8 cellular contexts compared by ENCODE assay signal in genomic region chr17:81866440-81867122, GRCh38. TPM values are rescaled to one million over a fixed set of nuclear protein-coding genes. Genes with fewer than 3 reads are reported as not detected.
A peak's percentile ranks its signal among the peaks of the same experiment; 100 is the strongest.
DNase-seq lines count a peak whose midpoint lies in the region; ATAC-seq and TF ChIP-seq lines count a peak whose summit lies in the region.

No MANE protein-coding gene starts in this region.

- no peaks in the 10 kb centered on the region for H3K9me3 ChIP-seq in HUES48 (ENCODE audit: control insufficient read depth, insufficient read depth, low read length)
- no peaks in the 10 kb centered on the region for H3K9me3 ChIP-seq in adrenal gland (replicated peaks in 1 of 3)
- no peaks in the 10 kb centered on the region for H3K9me3 ChIP-seq in mucosa of rectum (ENCODE audit: control insufficient read depth in 2 of 2, low read length in 2 of 2)

- H3K27me3 ChIP-seq in HUES48 (ENCODE audit: control insufficient read depth, insufficient read depth, low read length) (no peaks in the 10 kb centered on the region), adrenal gland (no peaks in the 10 kb centered on the region), mucosa of rectum (ENCODE audit: control insufficient read depth in 2 of 2, insufficient read depth in 2 of 2, low read length in 2 of 2) (no peaks in the 10 kb centered on the region)

- intact Hi-C loops in adrenal gland (cut with DNase I): no loop called here

- peaks cover 26% of the 10 kb centered on the region for H3K4me1 ChIP-seq in HUES48 (ENCODE audit: control insufficient read depth, insufficient read depth, low read length)
- peaks cover 26 to 50% of the 10 kb centered on the region in 2 donors for H3K4me1 ChIP-seq in adrenal gland (replicated peaks in 1 of 2)
- H3K4me1 ChIP-seq in mucosa of rectum (ENCODE audit: control insufficient read depth in 2 of 2, insufficient read depth in 2 of 2, low read length in 2 of 2): peaks cover 72 to 74% of the 10 kb centered on the region in 2 donors

- peaks cover 37% of the 10 kb centered on the region for H3K36me3 ChIP-seq in HUES48 (ENCODE audit: control insufficient read depth, insufficient read depth, low read length)
- peaks cover 0 to 25% of the 10 kb centered on the region in 2 donors for H3K36me3 ChIP-seq in adrenal gland (replicated peaks in 1 of 2)
- peaks cover 14 to 18% of the 10 kb centered on the region in 2 donors for H3K36me3 ChIP-seq in mucosa of rectum (ENCODE audit: control insufficient read depth in 2 of 2, insufficient read depth in 2 of 2, low read length in 2 of 2)

- TF ChIP-seq CTCF in C4-2B (conservative IDR thresholded peaks at IDR 0.05) (no peak), adrenal gland (IDR thresholded peaks at IDR 0.05) (no peak)

- DNase-seq in adrenal gland (peak in 1 of 7 donors; percentile 40), KG1 (lab: John Stamatoyannopoulos, UW) (no peak), NOMO-1 (lab: John Stamatoyannopoulos, UW; ENCODE audit: unreplicated experiment in 2 of 2) (no peak), NCI-H1105 (lab: John Stamatoyannopoulos, UW) (no peak)

- H3K9ac ChIP-seq in HUES48 (ENCODE audit: low read depth, low read length): no peak overlapping the region
- peak overlapping the region; percentile 70 to 74 for H3K9ac ChIP-seq in mucosa of rectum (ENCODE audit: low read depth in 1 of 2, low read length in 2 of 2)

- TF ChIP-seq POLR2A in adrenal gland (IDR thresholded peaks at IDR 0.05): no peak

- no peak for ATAC-seq in GM18502 (IDR thresholded peaks at IDR 0.05; ENCODE audit: poor library complexity, unreplicated experiment)

- H3K4me3 ChIP-seq in HUES48 (ENCODE audit: low read depth, low read length) (no peak overlapping the region), adrenal gland (no peak overlapping the region), mucosa of rectum (ENCODE audit: low read length in 2 of 2) (peak overlapping the region in 1 of 2 donors; percentile 15)

- H3K27ac ChIP-seq in C4-2B: peak overlapping the region; percentile 100
- peak overlapping the region; percentile 87 for H3K27ac ChIP-seq in HUES48 (ENCODE audit: low read depth, low read length)
- H3K27ac ChIP-seq in adrenal gland: peak overlapping the region in 4 of 5 donors; percentile 86 to 100 (median 96)
- peak overlapping the region; percentile 92 to 96 for H3K27ac ChIP-seq in mucosa of rectum (ENCODE audit: low read depth in 2 of 2, low read length in 2 of 2)

- whole genome bisulfite sequencing in adrenal gland, 4 donors: 64 to 81% (median 71%) methylated on average over 11 to 16 of the region's 16 CpGs

RNA-seq across cellular contexts. Expression of gene ARHGDIA, which starts 4.6 kb away (rescaled TPM):
- total RNA-seq in adrenal gland: 100 to 1,000 TPM; 134 to 491 (median 236) TPM
- polyA plus RNA-seq in adrenal gland: 100 to 1,000 TPM; 180 to 324 (median 250) TPM

RNA-seq across cellular contexts. Expression of gene P4HB, which starts 6.2 kb away (rescaled TPM):
- total RNA-seq in adrenal gland: 1,000 to 10,000 TPM in 5 of 8 donors, 100 to 1,000 TPM in 3; 583 to 2,018 (median 1,149) TPM
- polyA plus RNA-seq in adrenal gland: 1,000 to 10,000 TPM in 1 of 3 donors, 100 to 1,000 TPM in 2; 546 to 2,717 (median 747) TPM

RNA-seq across cellular contexts. Expression of gene ALYREF, which starts 24.8 kb away (rescaled TPM):
- total RNA-seq in adrenal gland: 10 to 100 TPM; 15.2 to 69.3 (median 45.0) TPM
- polyA plus RNA-seq in adrenal gland: 10 to 100 TPM; 13.0 to 28.2 (median 15.2) TPM

RNA-seq across cellular contexts. Expression of gene ANAPC11, which starts 24.9 kb away (rescaled TPM):
- 100 to 1,000 TPM; 102 to 226 (median 147) TPM for total RNA-seq in adrenal gland
- 100 to 1,000 TPM in 2 of 3 donors, 10 to 100 TPM in 1; 21.2 to 242 (median 112) TPM for polyA plus RNA-seq in adrenal gland

RNA-seq across cellular contexts. Expression of gene PPP1R27, which starts 31.7 kb away (rescaled TPM):
- under 1 TPM in 2 of 8 donors, not detected in 6; 0.46 to 0.92 TPM for total RNA-seq in adrenal gland
- 1 to 10 TPM in 2 of 3 donors, under 1 TPM in 1; 0.22 to 3.1 (median 2.6) TPM for polyA plus RNA-seq in adrenal gland
